Comparison of ENCODE assay signal across 1 cellular context in the genomic region with DNA sequence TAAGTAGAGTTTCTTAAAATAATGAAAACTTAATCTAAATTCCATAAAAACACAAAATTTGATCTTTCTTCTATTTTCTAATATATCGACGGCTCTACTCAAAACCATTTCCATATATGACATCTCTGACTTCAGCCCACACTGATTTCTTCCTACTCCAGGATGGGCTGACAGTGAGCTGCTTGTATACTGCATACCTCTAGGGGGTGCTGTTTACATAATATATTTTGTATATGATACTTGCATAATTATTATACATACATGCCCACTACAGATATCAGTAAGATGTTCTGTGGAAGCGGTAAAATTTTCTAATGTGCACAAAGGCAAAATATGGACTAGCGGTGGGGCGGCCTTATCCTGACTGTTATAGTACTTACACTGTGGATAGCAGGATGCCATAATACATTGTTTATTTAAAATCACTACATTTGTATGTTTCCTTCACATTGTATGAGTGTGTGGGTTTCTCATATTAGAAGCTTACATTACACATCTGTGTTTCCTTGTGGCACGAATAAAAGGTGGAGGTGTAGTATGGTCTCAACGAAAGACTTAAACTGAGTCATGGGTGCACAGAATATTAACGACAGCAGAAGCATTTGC.
TF ChIP-seq lines count a peak whose summit lies in the region.

No MANE protein-coding gene starts in this region.

TF ChIP-seq in GM23338, 12 proteins besides CTCF, POLR2A, EP300 and RAD21 (continued from another document):
- TF ChIP-seq, protein P1, sequence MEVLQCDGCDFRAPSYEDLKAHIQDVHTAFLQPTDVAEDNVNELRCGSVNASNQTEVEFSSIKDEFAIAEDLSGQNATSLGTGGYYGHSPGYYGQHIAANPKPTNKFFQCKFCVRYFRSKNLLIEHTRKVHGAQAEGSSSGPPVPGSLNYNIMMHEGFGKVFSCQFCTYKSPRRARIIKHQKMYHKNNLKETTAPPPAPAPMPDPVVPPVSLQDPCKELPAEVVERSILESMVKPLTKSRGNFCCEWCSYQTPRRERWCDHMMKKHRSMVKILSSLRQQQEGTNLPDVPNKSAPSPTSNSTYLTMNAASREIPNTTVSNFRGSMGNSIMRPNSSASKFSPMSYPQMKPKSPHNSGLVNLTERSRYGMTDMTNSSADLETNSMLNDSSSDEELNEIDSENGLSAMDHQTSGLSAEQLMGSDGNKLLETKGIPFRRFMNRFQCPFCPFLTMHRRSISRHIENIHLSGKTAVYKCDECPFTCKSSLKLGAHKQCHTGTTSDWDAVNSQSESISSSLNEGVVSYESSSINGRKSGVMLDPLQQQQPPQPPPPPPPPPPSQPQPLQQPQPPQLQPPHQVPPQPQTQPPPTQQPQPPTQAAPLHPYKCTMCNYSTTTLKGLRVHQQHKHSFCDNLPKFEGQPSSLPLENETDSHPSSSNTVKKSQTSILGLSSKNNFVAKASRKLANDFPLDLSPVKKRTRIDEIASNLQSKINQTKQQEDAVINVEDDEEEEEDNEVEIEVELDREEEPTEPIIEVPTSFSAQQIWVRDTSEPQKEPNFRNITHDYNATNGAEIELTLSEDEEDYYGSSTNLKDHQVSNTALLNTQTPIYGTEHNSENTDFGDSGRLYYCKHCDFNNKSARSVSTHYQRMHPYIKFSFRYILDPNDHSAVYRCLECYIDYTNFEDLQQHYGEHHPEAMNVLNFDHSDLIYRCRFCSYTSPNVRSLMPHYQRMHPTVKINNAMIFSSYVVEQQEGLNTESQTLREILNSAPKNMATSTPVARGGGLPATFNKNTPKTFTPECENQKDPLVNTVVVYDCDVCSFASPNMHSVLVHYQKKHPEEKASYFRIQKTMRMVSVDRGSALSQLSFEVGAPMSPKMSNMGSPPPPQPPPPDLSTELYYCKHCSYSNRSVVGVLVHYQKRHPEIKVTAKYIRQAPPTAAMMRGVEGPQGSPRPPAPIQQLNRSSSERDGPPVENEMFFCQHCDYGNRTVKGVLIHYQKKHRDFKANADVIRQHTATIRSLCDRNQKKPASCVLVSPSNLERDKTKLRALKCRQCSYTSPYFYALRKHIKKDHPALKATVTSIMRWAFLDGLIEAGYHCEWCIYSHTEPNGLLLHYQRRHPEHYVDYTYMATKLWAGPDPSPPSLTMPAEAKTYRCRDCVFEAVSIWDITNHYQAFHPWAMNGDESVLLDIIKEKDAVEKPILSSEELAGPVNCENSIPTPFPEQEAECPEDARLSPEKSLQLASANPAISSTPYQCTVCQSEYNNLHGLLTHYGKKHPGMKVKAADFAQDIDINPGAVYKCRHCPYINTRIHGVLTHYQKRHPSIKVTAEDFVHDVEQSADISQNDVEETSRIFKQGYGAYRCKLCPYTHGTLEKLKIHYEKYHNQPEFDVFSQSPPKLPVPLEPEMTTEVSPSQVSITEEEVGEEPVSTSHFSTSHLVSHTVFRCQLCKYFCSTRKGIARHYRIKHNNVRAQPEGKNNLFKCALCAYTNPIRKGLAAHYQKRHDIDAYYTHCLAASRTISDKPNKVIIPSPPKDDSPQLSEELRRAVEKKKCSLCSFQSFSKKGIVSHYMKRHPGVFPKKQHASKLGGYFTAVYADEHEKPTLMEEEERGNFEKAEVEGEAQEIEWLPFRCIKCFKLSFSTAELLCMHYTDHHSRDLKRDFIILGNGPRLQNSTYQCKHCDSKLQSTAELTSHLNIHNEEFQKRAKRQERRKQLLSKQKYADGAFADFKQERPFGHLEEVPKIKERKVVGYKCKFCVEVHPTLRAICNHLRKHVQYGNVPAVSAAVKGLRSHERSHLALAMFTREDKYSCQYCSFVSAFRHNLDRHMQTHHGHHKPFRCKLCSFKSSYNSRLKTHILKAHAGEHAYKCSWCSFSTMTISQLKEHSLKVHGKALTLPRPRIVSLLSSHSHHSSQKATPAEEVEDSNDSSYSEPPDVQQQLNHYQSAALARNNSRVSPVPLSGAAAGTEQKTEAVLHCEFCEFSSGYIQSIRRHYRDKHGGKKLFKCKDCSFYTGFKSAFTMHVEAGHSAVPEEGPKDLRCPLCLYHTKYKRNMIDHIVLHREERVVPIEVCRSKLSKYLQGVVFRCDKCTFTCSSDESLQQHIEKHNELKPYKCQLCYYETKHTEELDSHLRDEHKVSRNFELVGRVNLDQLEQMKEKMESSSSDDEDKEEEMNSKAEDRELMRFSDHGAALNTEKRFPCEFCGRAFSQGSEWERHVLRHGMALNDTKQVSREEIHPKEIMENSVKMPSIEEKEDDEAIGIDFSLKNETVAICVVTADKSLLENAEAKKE (CRISPR knock-in tag; IDR thresholded peaks at IDR 0.05): no peak
- TF ChIP-seq STAT1 (IDR thresholded peaks at IDR 0.05; ENCODE audit: unreplicated experiment) (no peak), NANOG (IDR thresholded peaks at IDR 0.05; ENCODE audit: borderline replicate concordance) (no peak), CREB1 (CRISPR knock-in tag; IDR thresholded peaks at IDR 0.05; ENCODE audit: low read depth) (no peak)
